8 cellular contexts compared by ENCODE assay signal in the genomic region with DNA sequence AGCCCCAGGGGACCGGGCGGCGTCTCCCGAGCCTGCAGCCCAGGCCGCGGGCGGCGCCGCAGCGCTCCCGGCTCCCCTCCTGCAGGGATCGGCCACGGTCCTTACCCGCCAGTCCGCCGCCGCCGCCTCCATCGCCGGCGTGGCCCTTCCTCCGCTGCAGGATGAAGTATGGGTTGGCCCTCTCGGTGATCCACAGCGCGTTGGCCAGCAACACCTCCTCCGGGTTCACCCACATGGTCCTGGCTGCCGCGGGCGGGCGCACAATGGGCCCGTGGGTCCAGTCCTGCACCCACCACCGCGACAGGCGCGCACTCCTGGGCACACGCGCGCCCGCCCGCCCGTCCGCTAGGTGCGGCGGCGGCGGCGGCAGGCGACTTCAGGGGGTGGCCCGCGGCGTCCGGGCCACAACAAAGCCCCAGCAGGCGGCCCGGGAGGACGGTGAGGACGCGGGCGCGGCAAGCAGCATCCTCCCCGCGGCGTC. TPM values are rescaled to one million over a fixed set of nuclear protein-coding genes. Genes with fewer than 3 reads are reported as not detected.
A peak's percentile ranks its signal among the peaks of the same experiment; 100 is the strongest.
DNase-seq lines count a peak whose midpoint lies in the region; TF ChIP-seq lines count a peak whose summit lies in the region.

No MANE protein-coding gene starts in this region.

- H3K4me2 ChIP-seq in GM23248 (ENCODE audit: unreplicated experiment) (peak overlapping the region; percentile 87), parathyroid adenoma (ENCODE audit: low read length) (peak overlapping the region; percentile 98)

- peak overlapping the region; percentile 23 for H3K4me3 Mint-ChIP-seq in activated T-cell treated with anti-CD3 and anti-CD28 coated beads, Interleukin-2, amount 50 U/mL, for 24 hours

- peak; percentile 28 for TF ChIP-seq CTCF in left ventricle myocardium inferior (IDR thresholded peaks at IDR 0.05; ENCODE audit: borderline replicate concordance)
- no peak for TF ChIP-seq CTCF in parathyroid adenoma (IDR thresholded peaks at IDR 0.05)

- H3K4me1 ChIP-seq in GM23248 (ENCODE audit: insufficient read depth) (0 out of 2 replicates have a peak, but pooled peaks cover 5% of the 10 kb centered on the region), left ventricle myocardium inferior (peaks cover 61% of the 10 kb centered on the region), parathyroid adenoma (no peaks in the 10 kb centered on the region)

- H3K4me3 ChIP-seq in GM23248 (peak overlapping the region; percentile 81), left ventricle myocardium inferior (peak overlapping the region; percentile 77), parathyroid adenoma (ENCODE audit: low read depth, low read length) (peak overlapping the region; percentile 65)

- H3K9me2 ChIP-seq in GM23248 (ENCODE audit: insufficient read depth) = no peaks in the 10 kb centered on the region

- peaks cover 9% of the 10 kb centered on the region for H3K4me1 Mint-ChIP-seq in activated T-cell treated with anti-CD3 and anti-CD28 coated beads, Interleukin-2, amount 50 U/mL, for 24 hours (ENCODE audit: low read depth)

- H3K27me3 ChIP-seq in GM23248 (replicated peaks; ENCODE audit: insufficient read depth) = no peaks in the 10 kb centered on the region
- H3K27me3 ChIP-seq in left ventricle myocardium inferior (ENCODE audit: low read depth) = no peaks in the 10 kb centered on the region
- no peaks in the 10 kb centered on the region for H3K27me3 ChIP-seq in parathyroid adenoma (ENCODE audit: control insufficient read depth, insufficient read depth, low read length)

- H3K27ac Mint-ChIP-seq in activated T-cell treated with anti-CD3 and anti-CD28 coated beads, Interleukin-2, amount 50 U/mL, for 24 hours = no peak overlapping the region

- no peaks in the 10 kb centered on the region for H3K36me3 ChIP-seq in GM23248 (ENCODE audit: low read depth)
- H3K36me3 ChIP-seq in left ventricle myocardium inferior = no peaks in the 10 kb centered on the region
- H3K36me3 ChIP-seq in parathyroid adenoma (ENCODE audit: control insufficient read depth, insufficient read depth, low read length) = no peaks in the 10 kb centered on the region

- H3K36me3 Mint-ChIP-seq in activated T-cell treated with anti-CD3 and anti-CD28 coated beads, Interleukin-2, amount 50 U/mL, for 24 hours (ENCODE audit: low read depth) = no peaks in the 10 kb centered on the region

- no peak for DNase-seq in activated T-cell treated with anti-CD3 and anti-CD28 coated beads, Interleukin-2, amount 50 U/mL, for 24 hours
- DNase-seq in activated T-cell treated with anti-CD3 and anti-CD28 coated beads, Interleukin-2, amount 50 U/mL, for 1 hour = no peak
- DNase-seq in GM23248 = peak; percentile 77
- DNase-seq in KBM-7 = peak; percentile 70
- peak; percentile 62 for DNase-seq in left ventricle myocardium inferior
- DNase-seq in H4 (ENCODE audit: low spot score) = no peak

- H3K27me3 Mint-ChIP-seq in activated T-cell treated with anti-CD3 and anti-CD28 coated beads, Interleukin-2, amount 50 U/mL, for 24 hours = peaks cover 72% of the 10 kb centered on the region

- peak overlapping the region; percentile 79 for H3K9ac ChIP-seq in GM23248
- no peak overlapping the region for H3K9ac ChIP-seq in parathyroid adenoma

- H3K79me2 ChIP-seq in GM23248 (ENCODE audit: insufficient read depth) = peaks cover 44% of the 10 kb centered on the region
- H3K79me2 ChIP-seq in parathyroid adenoma = peaks cover 2% of the 10 kb centered on the region

- no peaks in the 10 kb centered on the region for H3K9me3 Mint-ChIP-seq in activated T-cell treated with anti-CD3 and anti-CD28 coated beads, Interleukin-2, amount 50 U/mL, for 24 hours

- in situ Hi-C loops in GM23248 (cut with MboI) = no loop called here
- in situ Hi-C loops in KBM-7 (cut with MboI; ENCODE audit: low pct_unique_long_range_greater_than_20kb, low sequenced_read_pairs) = no loop called here

- peaks cover 13% of the 10 kb centered on the region; the same call in 1 of the 2 replicates for H3F3A ChIP-seq in GM23248 (ENCODE audit: insufficient read depth)

- intact Hi-C loops in left ventricle myocardium inferior (cut with micrococcal nuclease) = no loop called here

- H2AFZ ChIP-seq in GM23248 (peak overlapping the region; percentile 76), parathyroid adenoma (peak overlapping the region; percentile 78)

- no peaks in the 10 kb centered on the region for H4K20me1 ChIP-seq in GM23248 (ENCODE audit: insufficient read depth)

- WGBS in GM23248 (ENCODE audit: low coverage in 1 of 2, low lambda C conversion rate in 2 of 2, missing lambda C conversion rate in 2 of 2), 2 experiments = 0 to 1% methylated on average over 44 to 53 of the region's 62 CpGs
- 0 to 1% (median 1%) methylated on average over 45 to 62 of the region's 62 CpGs for WGBS in adipose tissue, 3 donors

- H3K27ac ChIP-seq in GM23248 (peak overlapping the region; percentile 64), adipose tissue (ENCODE audit: low read depth, low read length) (peak overlapping the region; percentile 64), left ventricle myocardium inferior (replicated peaks) (peak overlapping the region; percentile 98), parathyroid adenoma (peak overlapping the region; percentile 96)

- H3K9me3 ChIP-seq in GM23248 (ENCODE audit: low read depth) (no peaks in the 10 kb centered on the region), left ventricle myocardium inferior (replicated peaks) (peaks cover 5% of the 10 kb centered on the region), parathyroid adenoma (ENCODE audit: control insufficient read depth, low read length) (no peaks in the 10 kb centered on the region)

RNA-seq across cellular contexts. Expression of a gene that starts 0.3 kb away (rescaled TPM):
- total RNA-seq in GM23248 (2014; rRNA removed; shearing (Covaris generic)) = 14.4 and 18.3 TPM in 2 replicates
- polyA plus RNA-seq in GM23248 (2016; fragmentation: Nextera tagmentation; extraction: Ambion mirVana) = 4.4 and 4.6 TPM in 2 replicates
- 10 to 100 TPM in 2 of 3 donors, 1 to 10 TPM in 1; 5.9 to 18.0 (median 15.3) TPM for polyA plus RNA-seq in adipose tissue
- total RNA-seq in left ventricle myocardium inferior = 11.4 TPM
- total RNA-seq in H4 (2014; rRNA removed; shearing (Covaris generic)) = 11.8 and 12.9 TPM in 2 replicates

Comparison
In these comparisons a context has a peak if more than half of its experiments do, and no peak if none do; other contexts are left out.
1. DNase-seq: peak in GM23248 (single experiment), KBM-7 (single experiment) and left ventricle myocardium inferior (single experiment); none in activated T-cell treated with anti-CD3 and anti-CD28 coated beads, Interleukin-2, amount 50 U/mL, for 24 hours (single experiment), activated T-cell treated with anti-CD3 and anti-CD28 coated beads, Interleukin-2, amount 50 U/mL, for 1 hour (single experiment) and H4 (single experiment).
2. Peak in every context shown above with its lines, with median percentiles within 50 percentile points of each other: H3K27ac ChIP-seq and H3K4me3 ChIP-seq.